In the genomic region with DNA sequence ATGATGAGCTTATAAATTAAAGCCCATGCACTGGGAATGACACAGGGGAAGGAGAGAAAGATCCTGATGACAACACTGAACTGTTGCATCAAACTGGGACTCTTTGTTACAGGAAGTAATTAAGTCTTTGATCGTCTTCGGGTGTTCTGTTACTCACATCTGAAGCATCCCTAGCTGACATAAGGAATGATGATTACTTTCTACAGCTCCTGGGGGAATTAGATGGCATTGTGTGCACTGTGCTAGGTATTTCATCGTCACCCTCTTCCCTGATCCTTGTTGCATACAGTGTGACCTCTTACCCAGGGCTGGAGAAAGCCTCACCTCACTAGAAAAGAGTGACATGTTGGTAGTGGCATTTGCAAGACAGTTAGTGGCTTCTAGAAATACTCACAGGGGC, we compare ENCODE assay signal across 26 cellular contexts.
DNase-seq lines count a peak whose midpoint lies in the region; ATAC-seq, FAIRE-seq and TF ChIP-seq lines count a peak whose summit lies in the region.
"Had no signal": no experiment of that assay in that cellular context is flagged by ENCODE, and none has a peak within 500 bp of the region (broad histone marks: within the 10 kb centered on the region; RNA-seq: fewer than 3 reads in every experiment).

No MANE protein-coding gene starts in this region.

- H3K27ac Mint-ChIP-seq in astrocyte (ENCODE audit: unreplicated experiment): no peak overlapping the region
- no peak overlapping the region for H3K27ac Mint-ChIP-seq in activated T-cell treated with anti-CD3 and anti-CD28 coated beads, Interleukin-2, amount 50 U/mL, for 72 hours
- H3K27ac Mint-ChIP-seq: activated B cell treated with CpG ODN at 0.5 μM for 24 hours; activated CD8-positive, alpha-beta T cell treated with anti-CD3 and anti-CD28 coated beads for 36 hours; activated T-cell treated with anti-CD3 and anti-CD28 coated beads, Interleukin-2, amount 50 U/mL, for 24 hours; CD4-positive, alpha-beta memory T cell; nephron had no signal

- TF ChIP-seq CTCF in AG10803 (conservative IDR thresholded peaks at IDR 0.05; ENCODE audit: low read length): no peak
- no peak for TF ChIP-seq CTCF in astrocyte (IDR thresholded peaks at IDR 0.05; ENCODE audit: insufficient read depth, low read depth, low read length)

- H3K9ac ChIP-seq in astrocyte (ENCODE audit: low read length): no peak overlapping the region

- H4K20me1 ChIP-seq in astrocyte (ENCODE audit: insufficient read depth, low read length): no peaks in the 10 kb centered on the region

- H3K27me3 Mint-ChIP-seq in astrocyte (ENCODE audit: low read depth, unreplicated experiment): peaks cover 15% of the 10 kb centered on the region
- peaks cover 70% of the 10 kb centered on the region for H3K27me3 Mint-ChIP-seq in activated T-cell treated with anti-CD3 and anti-CD28 coated beads, Interleukin-2, amount 50 U/mL, for 72 hours (ENCODE audit: low read depth)

- H3K27me3 ChIP-seq in astrocyte (ENCODE audit: insufficient read depth, low read length): peaks cover 2% of the 10 kb centered on the region
- H3K27me3 ChIP-seq: body of pancreas, colonic mucosa, gastrocnemius medialis had no signal

- no peaks in the 10 kb centered on the region for H3K79me2 ChIP-seq in astrocyte (ENCODE audit: insufficient read depth, low read length)

- no peaks in the 10 kb centered on the region for H3K4me1 ChIP-seq in astrocyte (ENCODE audit: insufficient read depth, low read length)
- H3K4me1 ChIP-seq: body of pancreas, colonic mucosa had no signal

- H3K4me3 Mint-ChIP-seq in astrocyte (ENCODE audit: unreplicated experiment): no peak overlapping the region
- no peak overlapping the region for H3K4me3 Mint-ChIP-seq in activated T-cell treated with anti-CD3 and anti-CD28 coated beads, Interleukin-2, amount 50 U/mL, for 72 hours
- H3K4me3 Mint-ChIP-seq: activated B cell treated with CpG ODN at 0.5 μM for 24 hours; activated CD8-positive, alpha-beta T cell treated with anti-CD3 and anti-CD28 coated beads for 36 hours; activated T-cell treated with anti-CD3 and anti-CD28 coated beads, Interleukin-2, amount 50 U/mL, for 24 hours; CD4-positive, alpha-beta memory T cell; nephron had no signal

- no peaks in the 10 kb centered on the region for H3K9me3 Mint-ChIP-seq in astrocyte (ENCODE audit: unreplicated experiment)
- H3K9me3 Mint-ChIP-seq in activated T-cell treated with anti-CD3 and anti-CD28 coated beads, Interleukin-2, amount 50 U/mL, for 72 hours: no peaks in the 10 kb centered on the region
- H3K9me3 Mint-ChIP-seq: activated B cell treated with CpG ODN at 0.5 μM for 24 hours; activated CD8-positive, alpha-beta T cell treated with anti-CD3 and anti-CD28 coated beads for 36 hours; activated T-cell treated with anti-CD3 and anti-CD28 coated beads, Interleukin-2, amount 50 U/mL, for 24 hours; CD4-positive, alpha-beta memory T cell; nephron had no signal

- no peak for ATAC-seq in activated T-cell treated with anti-CD3 and anti-CD28 coated beads, Interleukin-2, amount 50 U/mL, for 72 hours (replicated peaks in 1 of 2)
- ATAC-seq: activated CD8-positive, alpha-beta T cell treated with anti-CD3 and anti-CD28 coated beads for 36 hours; body of pancreas; gastrocnemius medialis; left lobe of liver had no signal

- H3K9me3 ChIP-seq in astrocyte (ENCODE audit: insufficient read depth, low read depth, low read length): no peaks in the 10 kb centered on the region
- H3K9me3 ChIP-seq: body of pancreas, colonic mucosa, gastrocnemius medialis had no signal

- no peaks in the 10 kb centered on the region for H3K36me3 ChIP-seq in astrocyte (ENCODE audit: insufficient read depth, low read length)
- H3K36me3 ChIP-seq: colonic mucosa, gastrocnemius medialis had no signal

- DNase-seq in AG10803 (ENCODE audit: low read depth) (peak; percentile 60), HS-5 (ENCODE audit: low read depth) (peak; percentile 32), astrocyte (ENCODE audit: low read depth) (peak; percentile 25), kidney tubule cell (ENCODE audit: low spot score) (peak; percentile 74), germinal center (ENCODE audit: low spot score) (no peak), nucleus accumbens (lab: John Stamatoyannopoulos, UW) (no peak)
- no peak for DNase-seq in activated CD8-positive, alpha-beta memory T cell treated with anti-CD3 and anti-CD28 coated beads, Interleukin-2, amount 50 U/mL, for 4 hours
- DNase-seq in activated T-cell treated with anti-CD3 and anti-CD28 coated beads, Interleukin-2, amount 50 U/mL, for 72 hours: no peak
- DNase-seq: activated B cell treated with CpG ODN at 0.5 μM for 24 hours; activated CD8-positive, alpha-beta T cell treated with anti-CD3 and anti-CD28 coated beads for 36 hours; activated naive CD4-positive, alpha-beta T cell treated with anti-CD3 and anti-CD28 coated beads, Interleukin-2, amount 50 U/mL, for 16 hours; activated T-cell treated with anti-CD3 and anti-CD28 coated beads, Interleukin-2, amount 50 U/mL, for 24 hours; body of pancreas; CD4-positive, alpha-beta memory T cell; colonic mucosa; DMS53; gastrocnemius medialis; midbrain; NCI-H1417; NCI-H2171 treated with DMSO at 0.1 percent for 48 hours; NCI-H748 treated with DMSO at 0.1 percent for 48 hours; OCI-M1; T-helper 2 cell had no signal

- no peak overlapping the region for H3K27ac ChIP-seq in astrocyte (ENCODE audit: low read depth, low read length)
- H3K27ac ChIP-seq: body of pancreas, colonic mucosa, gastrocnemius medialis had no signal

- FAIRE-seq in astrocyte (lab: Jason Lieb, UNC): no peak
- FAIRE-seq: GM18507 had no signal

- no peak overlapping the region for H2AFZ ChIP-seq in astrocyte (ENCODE audit: low read depth, low read length)

- H3K4me1 Mint-ChIP-seq in astrocyte (ENCODE audit: low read depth, unreplicated experiment): peaks cover 18% of the 10 kb centered on the region
- peaks cover 19% of the 10 kb centered on the region for H3K4me1 Mint-ChIP-seq in activated T-cell treated with anti-CD3 and anti-CD28 coated beads, Interleukin-2, amount 50 U/mL, for 72 hours (ENCODE audit: low read depth)
- H3K4me1 Mint-ChIP-seq: activated B cell treated with CpG ODN at 0.5 μM for 24 hours; CD4-positive, alpha-beta memory T cell had no signal

- H3K36me3 Mint-ChIP-seq in astrocyte (ENCODE audit: low read depth, unreplicated experiment): no peaks in the 10 kb centered on the region
- H3K36me3 Mint-ChIP-seq in activated T-cell treated with anti-CD3 and anti-CD28 coated beads, Interleukin-2, amount 50 U/mL, for 72 hours (ENCODE audit: insufficient read depth in 2 of 2): no peaks in the 10 kb centered on the region
- H3K36me3 Mint-ChIP-seq: CD4-positive, alpha-beta memory T cell had no signal

- H3K4me3 ChIP-seq in AG10803 (ENCODE audit: low read length): no peak overlapping the region
- H3K4me3 ChIP-seq in astrocyte (ENCODE audit: insufficient read depth, low read depth, low read length): no peak overlapping the region
- H3K4me3 ChIP-seq: body of pancreas, colonic mucosa, gastrocnemius medialis had no signal

- no peak overlapping the region for H3K4me2 ChIP-seq in astrocyte (ENCODE audit: low read length)

Comparison
In these comparisons a context has a peak if more than half of its experiments do, and no peak if none do; other contexts are left out.
1. DNase-seq: peak in AG10803 (single experiment), HS-5 (single experiment), astrocyte (single experiment) and kidney tubule cell (single experiment); none in activated CD8-positive, alpha-beta memory T cell treated with anti-CD3 and anti-CD28 coated beads, Interleukin-2, amount 50 U/mL, for 4 hours (single experiment), activated T-cell treated with anti-CD3 and anti-CD28 coated beads, Interleukin-2, amount 50 U/mL, for 72 hours (0 of 2), germinal center (single experiment) and nucleus accumbens (0 of 56).